8 cellular contexts compared by ENCODE assay signal in genomic region chr15:54227569-54227968, GRCh38.
"Had no signal": no experiment of that assay in that cellular context is flagged by ENCODE, and none has a peak within 500 bp of the region (broad histone marks: within the 10 kb centered on the region; RNA-seq: fewer than 3 reads in every experiment).

No MANE protein-coding gene starts in this region.

- H3K9me3 ChIP-seq: HAP-1 had no signal

- H3K9ac ChIP-seq: GM23248 had no signal

- H3K4me3 ChIP-seq: GM23248, HAP-1 had no signal

- ATAC-seq: HCT116, HepG2 had no signal

- DNase-seq: GM23248, GOT3, H7, HFFc6 had no signal

- H3K4me1 ChIP-seq: HAP-1 had no signal

- H3K36me3 ChIP-seq: HAP-1 had no signal

- H3K27ac ChIP-seq: GM23248, HL-60 had no signal

- FAIRE-seq: HepG2 had no signal
